ENCODE assay signal across 17 cellular contexts in the genomic region with DNA sequence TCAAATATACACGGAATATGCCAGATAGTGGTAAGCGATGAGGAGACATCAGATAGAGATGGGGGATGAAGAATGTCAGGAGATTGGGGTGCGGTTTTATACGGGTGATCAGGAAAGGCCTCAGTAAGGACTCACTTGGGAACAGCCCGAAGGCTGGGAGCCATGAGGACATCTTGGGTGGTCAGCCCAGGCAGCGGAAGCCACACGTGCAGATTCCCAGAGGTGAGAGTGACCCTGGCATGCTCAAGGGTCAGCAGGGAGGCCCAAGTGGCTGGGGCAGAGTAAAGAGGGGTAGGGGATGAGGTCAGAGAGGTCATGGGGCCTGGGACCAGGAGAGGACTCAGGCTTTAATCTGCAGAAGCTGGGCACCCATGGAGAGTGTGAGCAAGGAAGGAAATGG.
DNase-seq lines count a peak whose midpoint lies in the region; ATAC-seq, FAIRE-seq and TF ChIP-seq lines count a peak whose summit lies in the region.
"Had no signal": no experiment of that assay in that cellular context is flagged by ENCODE, and none has a peak within 500 bp of the region (broad histone marks: within the 10 kb centered on the region; RNA-seq: fewer than 3 reads in every experiment).

No MANE protein-coding gene starts in this region.

- H3K79me2 ChIP-seq in keratinocyte (ENCODE audit: control insufficient read depth, insufficient read depth, low read length): no peaks in the 10 kb centered on the region

- DNase-seq in activated CD8-positive, alpha-beta memory T cell treated with anti-CD3 and anti-CD28 coated beads, Interleukin-2, amount 50 U/mL, for 48 hours: peak; percentile 23
- DNase-seq in activated CD8-positive, alpha-beta memory T cell treated with anti-CD3 and anti-CD28 coated beads, Interleukin-2, amount 50 U/mL, for 4 hours: no peak
- DNase-seq in ecto neural progenitor cell (ENCODE audit: low spot score): peak; percentile 41
- DNase-seq in keratinocyte (ENCODE audit: low read depth, low spot score): no peak
- peak; percentile 27 for DNase-seq in upper lobe of right lung
- no peak for DNase-seq in amniotic stem cell (lab: John Stamatoyannopoulos, UW)
- DNase-seq in SIG-M5 (lab: John Stamatoyannopoulos, UW): no peak
- no peak for DNase-seq in hippocampal formation (lab: John Stamatoyannopoulos, UW)
- DNase-seq: 8988T; C1 segment of cervical spinal cord; Calu3; CD4-positive, alpha-beta T cell; DMS 273 treated with DMSO at 0.1 percent for 48 hours; GM23248 had no signal

- peaks cover 74% of the 10 kb centered on the region for H3K4me1 ChIP-seq in keratinocyte (ENCODE audit: control insufficient read depth, extremely low read depth, insufficient read depth, low read length)
- no peaks in the 10 kb centered on the region for H3K4me1 ChIP-seq in upper lobe of right lung

- intact Hi-C loops in upper lobe of right lung (cut with DNase I): no loop called here

- no peak for ATAC-seq in upper lobe of right lung

- H3K4me2 ChIP-seq in keratinocyte (ENCODE audit: control insufficient read depth, extremely low read depth, insufficient read depth, low read depth, low read length): peak overlapping the region; percentile 80

- no peaks in the 10 kb centered on the region for H3K36me3 ChIP-seq in keratinocyte (ENCODE audit: control insufficient read depth in 2 of 2, extremely low read depth in 1 of 2, insufficient read depth in 2 of 2, low read length in 2 of 2)
- no peaks in the 10 kb centered on the region for H3K36me3 ChIP-seq in upper lobe of right lung

- H2AFZ ChIP-seq in keratinocyte (ENCODE audit: control insufficient read depth, low read length): no peak overlapping the region
- H2AFZ ChIP-seq: GM23248 had no signal

- no peak for TF ChIP-seq CTCF in keratinocyte (optimal IDR thresholded peaks at IDR 0.05 in 1 of 3, IDR thresholded peaks at IDR 0.05 in 1 of 3, conservative IDR thresholded peaks at IDR 0.05 in 1 of 3; ENCODE audit: extremely low read depth in 1 of 3, insufficient read depth in 2 of 3, low read length in 3 of 3)
- no peak for TF ChIP-seq CTCF in upper lobe of right lung (IDR thresholded peaks at IDR 0.05)

- no peaks in the 10 kb centered on the region for H4K20me1 ChIP-seq in keratinocyte (ENCODE audit: control insufficient read depth, extremely low read depth, insufficient read depth, low read length)

- H3K27ac ChIP-seq in keratinocyte (ENCODE audit: control insufficient read depth, insufficient read depth, low read length) (peak overlapping the region; percentile 94), upper lobe of right lung (no peak overlapping the region)
- H3K27ac ChIP-seq: GM23248 had no signal

- H3K9me1 ChIP-seq in keratinocyte (ENCODE audit: control insufficient read depth, extremely low read depth, insufficient read depth, low read length): no peaks in the 10 kb centered on the region

- peak overlapping the region; percentile 16 for H3K9ac ChIP-seq in keratinocyte (ENCODE audit: control insufficient read depth, extremely low read depth, insufficient read depth, low read length)
- H3K9ac ChIP-seq: GM23248 had no signal

- no peak for FAIRE-seq in keratinocyte (lab: Jason Lieb, UNC)
- FAIRE-seq: G401.6, GM12891, H54 had no signal

- no peaks in the 10 kb centered on the region for H3K27me3 ChIP-seq in keratinocyte (ENCODE audit: control insufficient read depth, extremely low read depth, insufficient read depth, low read length)
- peaks cover 7% of the 10 kb centered on the region for H3K27me3 ChIP-seq in upper lobe of right lung

- dilution Hi-C loops in keratinocyte (cut with MboI; ENCODE audit: extremely low pct_ligation_motif_present, low sequenced_read_pairs): no loop called here

- H3K4me3 ChIP-seq in keratinocyte (ENCODE audit: control insufficient read depth in 2 of 3, extremely low read depth in 1 of 3, insufficient read depth in 2 of 3, low read depth in 1 of 3, low read length in 3 of 3) (no peak overlapping the region), upper lobe of right lung (no peak overlapping the region)
- H3K4me3 ChIP-seq: GM23248 had no signal

- H3K9me3 ChIP-seq in keratinocyte (ENCODE audit: control insufficient read depth, low read depth, low read length) (no peaks in the 10 kb centered on the region), upper lobe of right lung (no peaks in the 10 kb centered on the region)

Comparison
In these comparisons a context has a peak if more than half of its experiments do, and no peak if none do; other contexts are left out.
1. DNase-seq: peak in activated CD8-positive, alpha-beta memory T cell treated with anti-CD3 and anti-CD28 coated beads, Interleukin-2, amount 50 U/mL, for 48 hours (single experiment), ecto neural progenitor cell (single experiment) and upper lobe of right lung (single experiment); none in activated CD8-positive, alpha-beta memory T cell treated with anti-CD3 and anti-CD28 coated beads, Interleukin-2, amount 50 U/mL, for 4 hours (single experiment), keratinocyte (single experiment), amniotic stem cell (single experiment), SIG-M5 (single experiment) and hippocampal formation (0 of 2).